ENCODE assay signal across 31 cellular contexts in genomic region chr2:128410035-128410757, GRCh38.
DNase-seq lines count a peak whose midpoint lies in the region; ATAC-seq and TF ChIP-seq lines count a peak whose summit lies in the region.
"Had no signal": no experiment of that assay in that cellular context is flagged by ENCODE, and none has a peak within 500 bp of the region (broad histone marks: within the 10 kb centered on the region; RNA-seq: fewer than 3 reads in every experiment).

No MANE protein-coding gene starts in this region.

- H3K27me3 Mint-ChIP-seq in osteocyte (ENCODE audit: unreplicated experiment): no peaks in the 10 kb centered on the region
- H3K27me3 Mint-ChIP-seq: activated naive CD8-positive, alpha-beta T cell; stimulated activated naive B cell treated with anti-CD40 and anti-IgM and Interleukin-4, amounts not matched to agents 10 μg/mL and 1 μg/mL and 100 μg/mL, for 72 hours had no signal

- H3K4me1 Mint-ChIP-seq in osteocyte (ENCODE audit: unreplicated experiment): peaks cover 16% of the 10 kb centered on the region
- H3K4me1 Mint-ChIP-seq: immature natural killer cell; naive thymus-derived CD4-positive, alpha-beta T cell; T-cell had no signal

- H3K9me3 Mint-ChIP-seq in osteocyte (ENCODE audit: unreplicated experiment): no peaks in the 10 kb centered on the region
- H3K9me3 Mint-ChIP-seq: immature natural killer cell; naive thymus-derived CD4-positive, alpha-beta T cell; stimulated activated naive B cell treated with anti-CD40 and anti-IgM and Interleukin-4, amounts not matched to agents 10 μg/mL and 1 μg/mL and 100 μg/mL, for 72 hours; T-cell had no signal

- TF ChIP-seq CTCF in coronary artery (IDR thresholded peaks at IDR 0.05): no peak
- TF ChIP-seq CTCF in osteocyte (IDR thresholded peaks at IDR 0.05): no peak
- no peak for TF ChIP-seq CTCF in body of pancreas (IDR thresholded peaks at IDR 0.05)

- H3K4me1 ChIP-seq in body of pancreas: peaks cover 36% of the 10 kb centered on the region
- H3K4me1 ChIP-seq: ascending aorta, uterus had no signal

- intact Hi-C loops in body of pancreas (cut with DNase I): no loop called here

- no peak overlapping the region for H3K27ac Mint-ChIP-seq in osteocyte (ENCODE audit: unreplicated experiment)
- H3K27ac Mint-ChIP-seq: activated naive CD8-positive, alpha-beta T cell; naive thymus-derived CD4-positive, alpha-beta T cell; stimulated activated naive B cell treated with anti-CD40 and anti-IgM and Interleukin-4, amounts not matched to agents 10 μg/mL and 1 μg/mL and 100 μg/mL, for 72 hours; T-cell had no signal

- no peak overlapping the region for H3K27ac ChIP-seq in coronary artery
- H3K27ac ChIP-seq in body of pancreas: no peak overlapping the region
- H3K27ac ChIP-seq: ascending aorta; BLaER1 treated with 17β-estradiol and CSF1 and Interleukin-3, amounts not matched to agents 10 nM and 100 nM; uterus had no signal

- H3K36me3 Mint-ChIP-seq in osteocyte (ENCODE audit: unreplicated experiment): no peaks in the 10 kb centered on the region
- H3K36me3 Mint-ChIP-seq: activated naive CD8-positive, alpha-beta T cell; immature natural killer cell; naive thymus-derived CD4-positive, alpha-beta T cell; stimulated activated naive B cell treated with anti-CD40 and anti-IgM and Interleukin-4, amounts not matched to agents 10 μg/mL and 1 μg/mL and 100 μg/mL, for 72 hours; T-cell had no signal

- H3K9me3 ChIP-seq in body of pancreas: no peaks in the 10 kb centered on the region
- H3K9me3 ChIP-seq: ascending aorta; BLaER1 treated with 17β-estradiol and CSF1 and Interleukin-3, amounts not matched to agents 10 nM and 100 nM; MG63; suprapubic skin; uterus had no signal

- WGBS in body of pancreas, 2 donors: 90 to 93% methylated on average over 10 of the region's 10 CpGs

- peak; percentile 54 for DNase-seq in CMK (ENCODE audit: low read depth)
- peak; percentile 21 to 61 for DNase-seq in Kasumi-1 (lab: John Stamatoyannopoulos, UW)
- peak; percentile 61 for DNase-seq in coronary artery (ENCODE audit: low spot score)
- peak; percentile 51 for DNase-seq in osteocyte (ENCODE audit: extremely low spot score, unreplicated experiment)
- no peak for DNase-seq in HT-29 (ENCODE audit: low spot score)
- DNase-seq in NOMO-1 (lab: John Stamatoyannopoulos, UW; ENCODE audit: unreplicated experiment in 2 of 2): no peak
- no peak for DNase-seq in NCI-H1092 (lab: John Stamatoyannopoulos, UW)
- DNase-seq in body of pancreas: no peak
- DNase-seq: central memory CD4-positive, alpha-beta T cell; effector CD8-positive, alpha-beta T cell; erythroblast; foreskin fibroblast; hippocampal formation; immature natural killer cell; MG63; NCI-H1436 treated with DMSO at 0.1 percent for 48 hours; NCI-H2171; NCI-H524; occipital lobe; SIG-M5; stimulated activated CD4-positive, alpha-beta T cell treated with anti-CD3 and anti-CD28 coated beads, Interleukin-2, amount 100 ng/mL, for 48 hours; stimulated activated naive B cell treated with anti-CD40 and anti-IgM and Interleukin-4, amounts not matched to agents 10 μg/mL and 1 μg/mL and 100 μg/mL, for 72 hours; T-cell had no signal

- TF ChIP-seq POLR2A in body of pancreas (IDR thresholded peaks at IDR 0.05): no peak

- H3K4me3 ChIP-seq in coronary artery (no peak overlapping the region), body of pancreas (no peak overlapping the region)
- H3K4me3 ChIP-seq: ascending aorta; BLaER1 treated with 17β-estradiol and CSF1 and Interleukin-3, amounts not matched to agents 10 nM and 100 nM; MG63; smooth muscle cell; suprapubic skin; uterus had no signal

- no peak overlapping the region for H3K4me3 Mint-ChIP-seq in osteocyte (ENCODE audit: unreplicated experiment)
- H3K4me3 Mint-ChIP-seq: activated naive CD8-positive, alpha-beta T cell; immature natural killer cell; naive thymus-derived CD4-positive, alpha-beta T cell; stimulated activated naive B cell treated with anti-CD40 and anti-IgM and Interleukin-4, amounts not matched to agents 10 μg/mL and 1 μg/mL and 100 μg/mL, for 72 hours; T-cell had no signal

- H3K27me3 ChIP-seq in body of pancreas: no peaks in the 10 kb centered on the region
- H3K27me3 ChIP-seq: ascending aorta; BLaER1 treated with 17β-estradiol and CSF1 and Interleukin-3, amounts not matched to agents 10 nM and 100 nM; MG63; suprapubic skin; uterus had no signal

- no peaks in the 10 kb centered on the region for H3K36me3 ChIP-seq in body of pancreas (replicated peaks in 1 of 2; ENCODE audit: insufficient read depth in 1 of 2, low read depth in 2 of 2)
- H3K36me3 ChIP-seq: ascending aorta; BLaER1 treated with 17β-estradiol and CSF1 and Interleukin-3, amounts not matched to agents 10 nM and 100 nM; MG63; suprapubic skin; uterus had no signal

- no peak for ATAC-seq in body of pancreas
- ATAC-seq: left lobe of liver; naive thymus-derived CD4-positive, alpha-beta T cell; stimulated activated naive B cell treated with anti-CD40 and anti-IgM and Interleukin-4, amounts not matched to agents 10 μg/mL and 1 μg/mL and 100 μg/mL, for 72 hours; T-cell had no signal

Comparison
In these comparisons a context has a peak if more than half of its experiments do, and no peak if none do; other contexts are left out.
1. DNase-seq: peak in CMK (single experiment), Kasumi-1 (2 of 2), coronary artery (single experiment) and osteocyte (single experiment); none in HT-29 (single experiment), NOMO-1 (0 of 2), NCI-H1092 (single experiment) and body of pancreas (0 of 4).